In genomic region chr16:68893710-68894705, GRCh38 we compare ENCODE assay signal across 14 cellular contexts. TPM values are rescaled to one million over a fixed set of nuclear protein-coding genes. Genes with fewer than 3 reads are reported as not detected.
DNase-seq lines count a peak whose midpoint lies in the region; ATAC-seq, FAIRE-seq and TF ChIP-seq lines count a peak whose summit lies in the region.
"Had no signal": no experiment of that assay in that cellular context is flagged by ENCODE, and none has a peak within 500 bp of the region (broad histone marks: within the 10 kb centered on the region; RNA-seq: fewer than 3 reads in every experiment).

No MANE protein-coding gene starts in this region.

- H3K27ac ChIP-seq in GM23248: no peak overlapping the region
- no peak overlapping the region for H3K27ac ChIP-seq in endothelial cell of umbilical vein (ENCODE audit: insufficient read depth, low read depth, low read length)
- H3K27ac ChIP-seq in gastrocnemius medialis: no peak overlapping the region
- H3K27ac ChIP-seq: sigmoid colon had no signal

- in situ Hi-C loops in GM23248 (cut with MboI) (no loop called here), gastrocnemius medialis (cut with MboI; ENCODE audit: low sequenced_read_pairs in 4 of 4) (no loop called here)

- no peak overlapping the region for H3K4me3 Mint-ChIP-seq in memory B cell
- H3K4me3 Mint-ChIP-seq in activated naive CD8-positive, alpha-beta T cell treated with anti-CD3 and anti-CD28 coated beads, Interleukin-2, amount 50 U/mL, for 24 hours: no peak overlapping the region
- H3K4me3 Mint-ChIP-seq: brain, type B pancreatic cell had no signal

- POLR2A ChIA-PET in endothelial cell of umbilical vein (lab: Charles Lee): no interaction called here

- ATAC-seq in memory B cell (ENCODE audit: low read depth): no peak
- no peak for ATAC-seq in gastrocnemius medialis
- ATAC-seq in activated naive CD8-positive, alpha-beta T cell treated with anti-CD3 and anti-CD28 coated beads, Interleukin-2, amount 50 U/mL, for 24 hours: no peak
- no peak for ATAC-seq in stimulated activated naive CD8-positive, alpha-beta T cell treated with anti-CD3 and anti-CD28 coated beads, Interleukin-15, Interleukin-2, amounts not matched to agents 100 U/mL and 50 U/mL, for 24 hours

- dilution Hi-C loops in endothelial cell of umbilical vein (cut with MboI; ENCODE audit: extremely low pct_ligation_motif_present, low sequenced_read_pairs): no loop called here

- no peaks in the 10 kb centered on the region for H3K27me3 Mint-ChIP-seq in memory B cell
- H3K27me3 Mint-ChIP-seq in activated naive CD8-positive, alpha-beta T cell treated with anti-CD3 and anti-CD28 coated beads, Interleukin-2, amount 50 U/mL, for 24 hours: no peaks in the 10 kb centered on the region
- H3K27me3 Mint-ChIP-seq: brain, type B pancreatic cell had no signal

- no TSS peak for BruUV-seq in endothelial cell of umbilical vein (replicated peaks; lab: Mats Ljungman, UMichigan)

- H3K4me3 ChIP-seq in GM23248: no peak overlapping the region
- no peak overlapping the region for H3K4me3 ChIP-seq in endothelial cell of umbilical vein (replicated peaks in 1 of 3; ENCODE audit: insufficient read depth in 1 of 3, low read depth in 1 of 3, low read length in 3 of 3)
- no peak overlapping the region for H3K4me3 ChIP-seq in gastrocnemius medialis
- H3K4me3 ChIP-seq: sigmoid colon had no signal

- H3K27ac Mint-ChIP-seq in memory B cell: peak overlapping the region; percentile 40
- no peak overlapping the region for H3K27ac Mint-ChIP-seq in activated naive CD8-positive, alpha-beta T cell treated with anti-CD3 and anti-CD28 coated beads, Interleukin-2, amount 50 U/mL, for 24 hours
- H3K27ac Mint-ChIP-seq: type B pancreatic cell had no signal

- TF ChIP-seq CTCF in endothelial cell of umbilical vein (IDR thresholded peaks at IDR 0.05; ENCODE audit: extremely low read depth in 1 of 2, insufficient read depth in 1 of 2, low read depth in 1 of 2, low read length in 2 of 2) (no peak), gastrocnemius medialis (IDR thresholded peaks at IDR 0.05 in 4 of 5, conservative IDR thresholded peaks at IDR 0.05 in 1 of 5) (no peak)

- TF ChIP-seq POLR2A in endothelial cell of umbilical vein (IDR thresholded peaks at IDR 0.05; ENCODE audit: low read depth, low read length) (no peak), gastrocnemius medialis (IDR thresholded peaks at IDR 0.05) (no peak)

- H3K79me2 ChIP-seq in GM23248 (ENCODE audit: insufficient read depth) (no peaks in the 10 kb centered on the region), endothelial cell of umbilical vein (ENCODE audit: control insufficient read depth, insufficient read depth, low read length) (no peaks in the 10 kb centered on the region)

- peaks cover 16% of the 10 kb centered on the region for H3K36me3 Mint-ChIP-seq in memory B cell
- peaks cover 13% of the 10 kb centered on the region for H3K36me3 Mint-ChIP-seq in activated naive CD8-positive, alpha-beta T cell treated with anti-CD3 and anti-CD28 coated beads, Interleukin-2, amount 50 U/mL, for 24 hours (ENCODE audit: low read depth)
- H3K36me3 Mint-ChIP-seq: type B pancreatic cell had no signal

- H3K4me1 ChIP-seq in GM23248 (ENCODE audit: insufficient read depth) (no peaks in the 10 kb centered on the region), endothelial cell of umbilical vein (ENCODE audit: control insufficient read depth, extremely low read depth, insufficient read depth, low read length) (no peaks in the 10 kb centered on the region), gastrocnemius medialis (no peaks in the 10 kb centered on the region)
- H3K4me1 ChIP-seq: sigmoid colon had no signal

- H3K4me2 ChIP-seq in GM23248 (ENCODE audit: unreplicated experiment): no peak overlapping the region
- no peak overlapping the region for H3K4me2 ChIP-seq in endothelial cell of umbilical vein (ENCODE audit: insufficient read depth, low read length)

- DNase-seq in GM23248: peak; percentile 14
- DNase-seq in NCI-H82 (lab: John Stamatoyannopoulos, UW): peak; percentile 87
- DNase-seq in endothelial cell of umbilical vein (ENCODE audit: low read depth, low spot score): peak; percentile 48
- no peak for DNase-seq in memory B cell (ENCODE audit: low spot score in 2 of 2)
- no peak for DNase-seq in gastrocnemius medialis
- DNase-seq in activated naive CD8-positive, alpha-beta T cell treated with anti-CD3 and anti-CD28 coated beads, Interleukin-2, amount 50 U/mL, for 24 hours: no peak
- DNase-seq in NCI-H2029 (lab: John Stamatoyannopoulos, UW): no peak
- no peak for DNase-seq in stimulated activated naive CD8-positive, alpha-beta T cell treated with anti-CD3 and anti-CD28 coated beads, Interleukin-15, Interleukin-2, amounts not matched to agents 100 U/mL and 50 U/mL, for 24 hours
- DNase-seq: foreskin melanocyte, NCI-H526 treated with DMSO at 0.1 percent for 48 hours, sigmoid colon, T-helper 1 cell had no signal

- no peaks in the 10 kb centered on the region for H3K27me3 ChIP-seq in GM23248 (replicated peaks; ENCODE audit: insufficient read depth)
- H3K27me3 ChIP-seq in endothelial cell of umbilical vein (ENCODE audit: control insufficient read depth in 2 of 2, insufficient read depth in 2 of 2, low read length in 2 of 2): no peaks in the 10 kb centered on the region
- no peaks in the 10 kb centered on the region for H3K27me3 ChIP-seq in gastrocnemius medialis
- H3K27me3 ChIP-seq: sigmoid colon had no signal

- H3K9ac ChIP-seq in GM23248 (no peak overlapping the region), endothelial cell of umbilical vein (replicated peaks; ENCODE audit: extremely low read depth, insufficient read depth, low read length) (no peak overlapping the region)

- 85 to 86% methylated on average over 11 of the region's 11 CpGs for WGBS in GM23248 (ENCODE audit: low coverage in 1 of 2, low lambda C conversion rate in 2 of 2, missing lambda C conversion rate in 2 of 2), 2 experiments

- peak; percentile 57 for FAIRE-seq in endothelial cell of umbilical vein (lab: Jason Lieb, UNC)

- H3K36me3 ChIP-seq in GM23248 (ENCODE audit: low read depth): no peaks in the 10 kb centered on the region
- no peaks in the 10 kb centered on the region for H3K36me3 ChIP-seq in endothelial cell of umbilical vein (ENCODE audit: control insufficient read depth in 2 of 2, extremely low read depth in 1 of 2, insufficient read depth in 2 of 2, low read length in 2 of 2)
- H3K36me3 ChIP-seq in gastrocnemius medialis: no peaks in the 10 kb centered on the region
- H3K36me3 ChIP-seq: sigmoid colon had no signal

- H3F3A ChIP-seq in GM23248 (ENCODE audit: insufficient read depth): no peaks in the 10 kb centered on the region

- no peaks in the 10 kb centered on the region for H3K9me2 ChIP-seq in GM23248 (ENCODE audit: insufficient read depth)

- intact Hi-C loops in endothelial cell of umbilical vein (cut with micrococcal nuclease) (no loop called here), gastrocnemius medialis (cut with DNase I; ENCODE audit: low total_unique reads) (no loop called here)

- H3K9me3 ChIP-seq in GM23248 (ENCODE audit: low read depth): no peaks in the 10 kb centered on the region
- no peaks in the 10 kb centered on the region for H3K9me3 ChIP-seq in endothelial cell of umbilical vein (replicated peaks; ENCODE audit: control insufficient read depth, insufficient read depth, low read length)
- H3K9me3 ChIP-seq in gastrocnemius medialis: no peaks in the 10 kb centered on the region
- H3K9me3 ChIP-seq: sigmoid colon had no signal

- H3K9me1 ChIP-seq in endothelial cell of umbilical vein (replicated peaks; ENCODE audit: control insufficient read depth, extremely low read depth, insufficient read depth, low read length): no peaks in the 10 kb centered on the region

- H4K20me1 ChIP-seq in GM23248 (ENCODE audit: insufficient read depth) (no peaks in the 10 kb centered on the region), endothelial cell of umbilical vein (replicated peaks; ENCODE audit: control insufficient read depth, extremely low read depth, insufficient read depth, low read length) (no peaks in the 10 kb centered on the region)

- no peak overlapping the region for H2AFZ ChIP-seq in GM23248
- H2AFZ ChIP-seq in endothelial cell of umbilical vein (ENCODE audit: low read depth, low read length): no peak overlapping the region

- H3K4me1 Mint-ChIP-seq in memory B cell: peaks cover 5% of the 10 kb centered on the region
- peaks cover 2% of the 10 kb centered on the region for H3K4me1 Mint-ChIP-seq in activated naive CD8-positive, alpha-beta T cell treated with anti-CD3 and anti-CD28 coated beads, Interleukin-2, amount 50 U/mL, for 24 hours

- H3K9me3 Mint-ChIP-seq in memory B cell: no peaks in the 10 kb centered on the region
- no peaks in the 10 kb centered on the region for H3K9me3 Mint-ChIP-seq in activated naive CD8-positive, alpha-beta T cell treated with anti-CD3 and anti-CD28 coated beads, Interleukin-2, amount 50 U/mL, for 24 hours
- H3K9me3 Mint-ChIP-seq: brain, type B pancreatic cell had no signal

- CTCF ChIA-PET in endothelial cell of umbilical vein (lab: Charles Lee): interaction anchor here (0.7 to 1.0 kb wide), 3 partner anchors 46 to 304 kb away, joined by 3 to 8 read pairs (median 4); no protein-coding TSS in a partner anchor

TF ChIP-seq in endothelial cell of umbilical vein, 7 proteins besides CTCF, POLR2A, EP300 and RAD21:
- TF ChIP-seq POLR2AphosphoS5 (IDR thresholded peaks at IDR 0.05; ENCODE audit: insufficient read depth, low read depth, low read length): no peak
- TF ChIP-seq MYC (IDR thresholded peaks at IDR 0.05; ENCODE audit: low read depth, low read length): no peak
- no peak for TF ChIP-seq JUN (IDR thresholded peaks at IDR 0.05; ENCODE audit: borderline replicate concordance, insufficient read depth, insufficient read length, low read depth)
- no peak for TF ChIP-seq MAX (IDR thresholded peaks at IDR 0.05; ENCODE audit: insufficient read depth, insufficient read length)
- TF ChIP-seq GATA2 (IDR thresholded peaks at IDR 0.05; ENCODE audit: insufficient read depth, insufficient read length, low read depth, low read length): no peak
- TF ChIP-seq EZH2 (IDR thresholded peaks at IDR 0.05; ENCODE audit: borderline replicate concordance, low read depth, low read length, severe bottlenecking): no peak

RNA-seq across cellular contexts. Expression of gene TANGO6, which starts 50.7 kb away (rescaled TPM):
- 12.8 and 17.6 TPM in 2 replicates for total RNA-seq in GM23248 (2014; rRNA removed; shearing (Covaris generic))
- polyA plus RNA-seq in GM23248 (2016; fragmentation: Nextera tagmentation; extraction: Ambion mirVana): 7.0 and 7.8 TPM in 2 replicates
- total RNA-seq in endothelial cell of umbilical vein: 14.3 and 21.2 TPM in 2 replicates
- polyA plus RNA-seq in endothelial cell of umbilical vein: 5.0 and 6.7 TPM in 2 replicates
- polyA plus RNA-seq in endothelial cell of umbilical vein (2011; cell fraction: cytosol; rRNA removed): 5.1 and 7.9 TPM in 2 replicates
- 8.9 and 10.1 TPM in 2 replicates for polyA plus RNA-seq in endothelial cell of umbilical vein (2011; cell fraction: nucleus; rRNA removed)
- 10.4 and 11.4 TPM in 2 replicates for polyA plus RNA-seq in endothelial cell of umbilical vein (2012)
- 107 and 114 TPM in 2 replicates for polyA minus RNA-seq in endothelial cell of umbilical vein
- polyA minus RNA-seq in endothelial cell of umbilical vein (2011; cell fraction: cytosol; rRNA and poly(A)+ RNA removed): 20.4 TPM
- 45.2 and 60.9 TPM in 2 replicates for polyA minus RNA-seq in endothelial cell of umbilical vein (2011; cell fraction: nucleus; rRNA and poly(A)+ RNA removed)
- total RNA-seq in gastrocnemius medialis: 10 to 100 TPM; 13.6 to 20.0 (median 17.8) TPM

Comparison
In these comparisons a context has a peak if more than half of its experiments do, and no peak if none do; other contexts are left out.
1. DNase-seq: peak in GM23248 (single experiment), NCI-H82 (single experiment) and endothelial cell of umbilical vein (single experiment); none in memory B cell (0 of 2), gastrocnemius medialis (0 of 2), activated naive CD8-positive, alpha-beta T cell treated with anti-CD3 and anti-CD28 coated beads, Interleukin-2, amount 50 U/mL, for 24 hours (single experiment), NCI-H2029 (single experiment) and stimulated activated naive CD8-positive, alpha-beta T cell treated with anti-CD3 and anti-CD28 coated beads, Interleukin-15, Interleukin-2, amounts not matched to agents 100 U/mL and 50 U/mL, for 24 hours (single experiment).